Comparison of ENCODE assay signal across 17 cellular contexts in genomic region chr14:105864116-105864515, GRCh38.
DNase-seq lines count a peak whose midpoint lies in the region; ATAC-seq and TF ChIP-seq lines count a peak whose summit lies in the region.
"Had no signal": no experiment of that assay in that cellular context is flagged by ENCODE, and none has a peak within 500 bp of the region (broad histone marks: within the 10 kb centered on the region; RNA-seq: fewer than 3 reads in every experiment).

No MANE protein-coding gene starts in this region.

- intact Hi-C loops in left ventricle myocardium superior (cut with micrococcal nuclease), result no loop called here

- no peak for ATAC-seq in left ventricle myocardium superior
- no peak for ATAC-seq in HG02588 (IDR thresholded peaks at IDR 0.05; ENCODE audit: unreplicated experiment)
- ATAC-seq in GM18498 (IDR thresholded peaks at IDR 0.05; ENCODE audit: unreplicated experiment), result no peak
- ATAC-seq in HG03457 (IDR thresholded peaks at IDR 0.05; ENCODE audit: unreplicated experiment), result no peak
- ATAC-seq: activated CD4-positive, CD25-positive, alpha-beta regulatory T cell treated with anti-CD3 and anti-CD28 coated beads, Interleukin-2, amount 50 U/mL, for 24 hours; naive thymus-derived CD4-positive, alpha-beta T cell had no signal

- H3K36me3 Mint-ChIP-seq in activated CD4-positive, alpha-beta memory T cell treated with anti-CD3 and anti-CD28 coated beads, Interleukin-2, amount 10 ng/mL, durations not matched to agents 7 days and 5 days (ENCODE audit: low read depth), result no peaks in the 10 kb centered on the region
- H3K36me3 Mint-ChIP-seq in mesothelial cell of epicardium, result peaks cover 4% of the 10 kb centered on the region

- no peaks in the 10 kb centered on the region for H3K4me1 ChIP-seq in right atrium auricular region
- H3K4me1 ChIP-seq: breast epithelium, left ventricle myocardium inferior, transverse colon had no signal

- H3K9me3 Mint-ChIP-seq in activated CD4-positive, alpha-beta memory T cell treated with anti-CD3 and anti-CD28 coated beads, Interleukin-2, amount 10 ng/mL, durations not matched to agents 7 days and 5 days, result no peaks in the 10 kb centered on the region
- H3K9me3 Mint-ChIP-seq in mesothelial cell of epicardium, result peaks cover 34% of the 10 kb centered on the region

- POLR2A ChIA-PET in activated CD4-positive, alpha-beta memory T cell treated with anti-CD3 and anti-CD28 coated beads, Interleukin-2, amount 10 ng/mL, durations not matched to agents 7 days and 5 days (lab: Charles Lee), result no interaction called here

- H3K27ac ChIP-seq in right atrium auricular region, result no peak overlapping the region
- H3K27ac ChIP-seq: breast epithelium, left ventricle myocardium inferior, RWPE1 had no signal

- CTCF ChIA-PET in activated CD4-positive, alpha-beta memory T cell treated with anti-CD3 and anti-CD28 coated beads, Interleukin-2, amount 10 ng/mL, durations not matched to agents 7 days and 5 days (lab: Charles Lee), result no interaction called here

- peaks cover 38% of the 10 kb centered on the region for H3K4me1 Mint-ChIP-seq in activated CD4-positive, alpha-beta memory T cell treated with anti-CD3 and anti-CD28 coated beads, Interleukin-2, amount 10 ng/mL, durations not matched to agents 7 days and 5 days
- no peaks in the 10 kb centered on the region for H3K4me1 Mint-ChIP-seq in mesothelial cell of epicardium

- TF ChIP-seq CTCF in right atrium auricular region (IDR thresholded peaks at IDR 0.05) (no peak), mesothelial cell of epicardium (IDR thresholded peaks at IDR 0.05; ENCODE audit: unreplicated experiment) (no peak)

- H3K27me3 ChIP-seq in right atrium auricular region, result no peaks in the 10 kb centered on the region

- H3K27me3 Mint-ChIP-seq in activated CD4-positive, alpha-beta memory T cell treated with anti-CD3 and anti-CD28 coated beads, Interleukin-2, amount 10 ng/mL, durations not matched to agents 7 days and 5 days, result peaks cover 2% of the 10 kb centered on the region
- no peaks in the 10 kb centered on the region for H3K27me3 Mint-ChIP-seq in mesothelial cell of epicardium (ENCODE audit: low read depth)

- no peaks in the 10 kb centered on the region for H3K9me3 ChIP-seq in right atrium auricular region
- H3K9me3 ChIP-seq: left ventricle myocardium inferior, transverse colon had no signal

- no peak overlapping the region for H3K4me3 ChIP-seq in right atrium auricular region
- H3K4me3 ChIP-seq: breast epithelium, left ventricle myocardium inferior had no signal

- no peaks in the 10 kb centered on the region for H3K36me3 ChIP-seq in right atrium auricular region
- H3K36me3 ChIP-seq: breast epithelium, left ventricle myocardium inferior, transverse colon had no signal

- H3K4me3 Mint-ChIP-seq in activated CD4-positive, alpha-beta memory T cell treated with anti-CD3 and anti-CD28 coated beads, Interleukin-2, amount 10 ng/mL, durations not matched to agents 7 days and 5 days, result no peak overlapping the region
- H3K4me3 Mint-ChIP-seq in mesothelial cell of epicardium, result no peak overlapping the region
- H3K4me3 Mint-ChIP-seq: naive thymus-derived CD4-positive, alpha-beta T cell had no signal

- peak; percentile 7 for DNase-seq in left ventricle myocardium superior
- no peak for DNase-seq in right atrium auricular region (ENCODE audit: low spot score)
- DNase-seq in activated CD4-positive, alpha-beta memory T cell treated with anti-CD3 and anti-CD28 coated beads, Interleukin-2, amount 10 ng/mL, durations not matched to agents 7 days and 5 days, result peak; percentile 13
- peak; percentile 5 to 19 for DNase-seq in mesothelial cell of epicardium (ENCODE audit: low spot score in 2 of 2, unreplicated experiment in 2 of 2)
- no peak for DNase-seq in DMS153 treated with DMSO at 0.1 percent for 48 hours (lab: John Stamatoyannopoulos, UW; ENCODE audit: unreplicated experiment)
- DNase-seq: activated gamma-delta T cell treated with Interleukin-2 at 50 U/mL for 16 hours, NCI-H1048, NCI-H82 had no signal

- peak overlapping the region; percentile 31 for H3K27ac Mint-ChIP-seq in activated CD4-positive, alpha-beta memory T cell treated with anti-CD3 and anti-CD28 coated beads, Interleukin-2, amount 10 ng/mL, durations not matched to agents 7 days and 5 days
- H3K27ac Mint-ChIP-seq in mesothelial cell of epicardium, result no peak overlapping the region
- H3K27ac Mint-ChIP-seq: naive thymus-derived CD4-positive, alpha-beta T cell had no signal

Comparison
In these comparisons a context has a peak if more than half of its experiments do, and no peak if none do; other contexts are left out.
1. DNase-seq: peak in left ventricle myocardium superior (single experiment), activated CD4-positive, alpha-beta memory T cell treated with anti-CD3 and anti-CD28 coated beads, Interleukin-2, amount 10 ng/mL, durations not matched to agents 7 days and 5 days (single experiment) and mesothelial cell of epicardium (2 of 2); none in right atrium auricular region (single experiment) and DMS153 treated with DMSO at 0.1 percent for 48 hours (single experiment).